Comparison of ENCODE assay signal across 9 cellular contexts in the genomic region with DNA sequence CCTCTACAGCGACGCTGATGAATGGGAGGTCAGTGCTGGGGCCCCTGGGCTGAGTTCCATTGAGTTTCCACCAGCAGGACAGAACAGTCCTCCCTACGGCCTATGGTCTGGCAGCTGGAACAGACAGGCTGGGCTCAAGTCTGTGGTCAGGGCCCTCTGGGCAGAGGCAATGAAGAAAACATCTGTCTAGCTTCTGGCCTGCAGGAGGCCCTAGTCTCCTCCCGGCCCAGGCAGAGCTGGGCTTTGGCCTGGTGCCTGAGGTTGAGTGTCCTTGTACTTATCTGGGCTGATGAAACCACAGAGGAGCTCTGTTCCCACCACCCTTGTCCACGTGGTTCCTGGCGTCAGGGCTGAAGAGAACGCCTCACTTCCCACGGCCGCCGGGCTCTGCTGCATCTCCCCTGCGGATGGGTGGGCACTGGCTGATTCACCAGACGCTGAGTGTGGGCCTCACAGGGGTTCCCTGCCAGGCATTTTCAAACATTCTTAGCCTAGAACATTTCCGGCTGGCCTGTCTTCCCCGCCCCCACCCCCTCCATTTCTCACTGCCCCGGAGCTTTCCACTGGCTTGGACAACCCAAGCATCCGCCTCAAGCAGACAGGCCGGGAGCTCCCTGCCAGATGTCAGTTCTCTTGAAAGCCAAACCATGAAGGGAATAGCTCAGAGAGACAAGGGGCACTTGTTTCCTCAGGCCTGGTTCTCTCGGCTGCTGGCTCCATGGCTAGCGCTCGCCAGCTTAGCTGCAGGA. TPM values are rescaled to one million over a fixed set of nuclear protein-coding genes. Genes with fewer than 3 reads are reported as not detected.
A peak's percentile ranks its signal among the peaks of the same experiment; 100 is the strongest.
DNase-seq lines count a peak whose midpoint lies in the region; ATAC-seq and TF ChIP-seq lines count a peak whose summit lies in the region.
"Had no signal": no experiment of that assay in that cellular context is flagged by ENCODE, and none has a peak within 500 bp of the region (broad histone marks: within the 10 kb centered on the region; RNA-seq: fewer than 3 reads in every experiment).

No MANE protein-coding gene starts in this region.

- CTCF ChIA-PET in activated B cell treated with CpG ODN at 0.5 μM for 24 hours (lab: Charles Lee) = interaction anchor here (0.7 to 3.9 kb wide), 38 partner anchors 9 to 176 kb away, joined by 3 to 149 read pairs (median 4); a partner anchor contains a TSS

- H3K9ac ChIP-seq in neural progenitor cell = no peak overlapping the region

- intact Hi-C loops in activated B cell treated with CpG ODN at 0.5 μM for 24 hours (cut with micrococcal nuclease) = loop anchor here (1.0 to 5.0 kb wide), 10 partner anchors 14 to 409 kb away; a partner anchor contains a TSS
- intact Hi-C loops in ovary (cut with DNase I) = loop anchor here (2.0 to 5.0 kb wide), 3 partner anchors 159 to 161 kb away; a partner anchor contains a TSS

- H3K9me3 ChIP-seq in ovary = no peaks in the 10 kb centered on the region
- no peaks in the 10 kb centered on the region for H3K9me3 ChIP-seq in neural progenitor cell (ENCODE audit: low read depth)
- H3K9me3 ChIP-seq in HAP-1 = no peaks in the 10 kb centered on the region

- WGBS in ovary, 3 donors = 3 to 7% (median 4%) methylated on average over 17 to 20 of the region's 20 CpGs

- H3K36me3 Mint-ChIP-seq in activated B cell treated with CpG ODN at 0.5 μM for 24 hours (ENCODE audit: low read depth) (peaks cover 2% of the 10 kb centered on the region), neural progenitor cell (peaks cover 9% of the 10 kb centered on the region)

- TF ChIP-seq EP300 in ovary (IDR thresholded peaks at IDR 0.05) = peak; percentile 40

- peak; percentile 21 for ATAC-seq in GM21390 (IDR thresholded peaks at IDR 0.05; ENCODE audit: unreplicated experiment)
- ATAC-seq in activated B cell treated with CpG ODN at 0.5 μM for 24 hours (ENCODE audit: low read depth) = peak; percentile 6

- H3K9me3 Mint-ChIP-seq in activated B cell treated with CpG ODN at 0.5 μM for 24 hours = no peaks in the 10 kb centered on the region
- no peaks in the 10 kb centered on the region for H3K9me3 Mint-ChIP-seq in neural progenitor cell
- H3K9me3 Mint-ChIP-seq: activated naive CD4-positive, alpha-beta T cell treated with anti-CD3 and anti-CD28 coated beads, Interleukin-2, amount 50 U/mL, for 24 hours had no signal

- no peak overlapping the region for H3K4me3 ChIP-seq in ovary
- H3K4me3 ChIP-seq in neural progenitor cell = no peak overlapping the region
- H3K4me3 ChIP-seq in HAP-1 = no peak overlapping the region

- no peaks in the 10 kb centered on the region for H3K27me3 ChIP-seq in ovary
- H3K27me3 ChIP-seq in neural progenitor cell = no peaks in the 10 kb centered on the region
- no peaks in the 10 kb centered on the region for H3K27me3 ChIP-seq in HAP-1 (ENCODE audit: low read depth)

- DNase-seq in GM04503 (ENCODE audit: low read depth) (peak; percentile 98), HT-29 (ENCODE audit: low spot score) (peak; percentile 96), activated B cell treated with CpG ODN at 0.5 μM for 24 hours (peak; percentile 52), germinal center (ENCODE audit: low spot score) (peak; percentile 24), ovary (peak; percentile 98 to 100 (median 99)), neural progenitor cell (ENCODE audit: low spot score) (no peak), HAP-1 (ENCODE audit: low spot score in 2 of 2) (no peak)

- H3K27ac ChIP-seq in ovary (peak overlapping the region; percentile 46 to 90), neural progenitor cell (no peak overlapping the region)

- POLR2A ChIA-PET in activated B cell treated with CpG ODN at 0.5 μM for 24 hours (lab: Charles Lee) = interaction anchor here (0.5 to 2.2 kb wide), 38 partner anchors 9 to 596 kb away, joined by 3 to 40 read pairs (median 5); a partner anchor contains a TSS

- peak overlapping the region; percentile 84 for H3K27ac Mint-ChIP-seq in activated B cell treated with CpG ODN at 0.5 μM for 24 hours
- no peak overlapping the region for H3K27ac Mint-ChIP-seq in neural progenitor cell

- peak; percentile 30 for TF ChIP-seq POLR2A in ovary (IDR thresholded peaks at IDR 0.05)

- no peaks in the 10 kb centered on the region for H3K27me3 Mint-ChIP-seq in activated B cell treated with CpG ODN at 0.5 μM for 24 hours
- H3K27me3 Mint-ChIP-seq in neural progenitor cell (ENCODE audit: insufficient read depth, low read depth) = peaks cover 6% of the 10 kb centered on the region
- H3K27me3 Mint-ChIP-seq: activated naive CD4-positive, alpha-beta T cell treated with anti-CD3 and anti-CD28 coated beads, Interleukin-2, amount 50 U/mL, for 24 hours had no signal

- H3K4me1 ChIP-seq in ovary (ENCODE audit: insufficient read depth) (peaks cover 29% of the 10 kb centered on the region), neural progenitor cell (peaks cover 17% of the 10 kb centered on the region), HAP-1 (no peaks in the 10 kb centered on the region; the same call in 1 of the 2 replicates)

- H3F3A ChIP-seq in neural progenitor cell (ENCODE audit: low read depth) = no peaks in the 10 kb centered on the region

- no peak overlapping the region for H2AFZ ChIP-seq in neural progenitor cell (replicated peaks)

- TF ChIP-seq CTCF in activated B cell treated with CpG ODN at 0.5 μM for 24 hours (IDR thresholded peaks at IDR 0.05) = no peak
- peak; percentile 45 to 87 (median 74) for TF ChIP-seq CTCF in ovary (IDR thresholded peaks at IDR 0.05)
- no peak for TF ChIP-seq CTCF in neural progenitor cell (IDR thresholded peaks at IDR 0.05)

- in situ Hi-C loops in HAP-1 (cut with MboI; ENCODE audit: low sequenced_read_pairs) = no loop called here

- H3K4me1 Mint-ChIP-seq in activated B cell treated with CpG ODN at 0.5 μM for 24 hours (peaks cover 61% of the 10 kb centered on the region), neural progenitor cell (peaks cover 13% of the 10 kb centered on the region)

- peaks cover 8% of the 10 kb centered on the region for H3K79me2 ChIP-seq in neural progenitor cell (ENCODE audit: low read depth)

- H3K4me2 ChIP-seq in neural progenitor cell = no peak overlapping the region

- no peaks in the 10 kb centered on the region for H3K36me3 ChIP-seq in ovary
- no peaks in the 10 kb centered on the region for H3K36me3 ChIP-seq in neural progenitor cell
- peaks cover 28% of the 10 kb centered on the region for H3K36me3 ChIP-seq in HAP-1 (replicated peaks)

- peak overlapping the region; percentile 70 for H3K4me3 Mint-ChIP-seq in activated B cell treated with CpG ODN at 0.5 μM for 24 hours
- H3K4me3 Mint-ChIP-seq in neural progenitor cell = no peak overlapping the region
- H3K4me3 Mint-ChIP-seq: activated naive CD4-positive, alpha-beta T cell treated with anti-CD3 and anti-CD28 coated beads, Interleukin-2, amount 50 U/mL, for 24 hours had no signal

- H4K20me1 ChIP-seq in neural progenitor cell (ENCODE audit: low read depth) = peaks cover 16% of the 10 kb centered on the region

RNA-seq across cellular contexts. Expression of a gene that starts 20.3 kb away (rescaled TPM):
- total RNA-seq in HT-29 (2014; rRNA removed; shearing (Covaris generic)) = 26.9 and 37.0 TPM in 2 replicates
- 13.5 and 16.6 TPM in 2 replicates for total RNA-seq in activated B cell treated with CpG ODN at 0.5 μM for 24 hours
- 10 to 100 TPM in 3 of 7 donors, 1 to 10 TPM in 4; 7.9 to 20.6 (median 9.7) TPM for total RNA-seq in ovary
- 10 to 100 TPM in 1 of 2 donors, 1 to 10 TPM in 1; 4.0 to 13.4 TPM for polyA plus RNA-seq in ovary
- 15.8 and 38.6 TPM in 2 replicates for total RNA-seq in neural progenitor cell (ENCODE audit: low replicate concordance)

RNA-seq across cellular contexts. Expression of a gene that starts 48.3 kb away (rescaled TPM):
- total RNA-seq in HT-29 (2014; rRNA removed; shearing (Covaris generic)) = 0.86 and 3.0 TPM in 2 replicates
- total RNA-seq in activated B cell treated with CpG ODN at 0.5 μM for 24 hours (0.44 and 0.62 TPM in 2 replicates), ovary (10 to 100 TPM in 1 of 7 donors, 1 to 10 TPM in 6; 2.6 to 10.1 (median 5.7) TPM), neural progenitor cell (ENCODE audit: low replicate concordance) (16.4 and 24.9 TPM in 2 replicates)
- 10 to 100 TPM in 1 of 2 donors, 1 to 10 TPM in 1; 4.6 to 17.8 TPM for polyA plus RNA-seq in ovary

Comparison
In these comparisons a context has a peak if more than half of its experiments do, and no peak if none do; other contexts are left out.
1. DNase-seq: peak in GM04503 (single experiment), HT-29 (single experiment), activated B cell treated with CpG ODN at 0.5 μM for 24 hours (single experiment), germinal center (single experiment) and ovary (5 of 5); none in neural progenitor cell (single experiment) and HAP-1 (0 of 2).
2. CTCF ChIP-seq: peak in ovary (3 of 3); none in activated B cell treated with CpG ODN at 0.5 μM for 24 hours (single experiment) and neural progenitor cell (single experiment).